Comparison of ENCODE assay signal across 11 cellular contexts in the genomic region with DNA sequence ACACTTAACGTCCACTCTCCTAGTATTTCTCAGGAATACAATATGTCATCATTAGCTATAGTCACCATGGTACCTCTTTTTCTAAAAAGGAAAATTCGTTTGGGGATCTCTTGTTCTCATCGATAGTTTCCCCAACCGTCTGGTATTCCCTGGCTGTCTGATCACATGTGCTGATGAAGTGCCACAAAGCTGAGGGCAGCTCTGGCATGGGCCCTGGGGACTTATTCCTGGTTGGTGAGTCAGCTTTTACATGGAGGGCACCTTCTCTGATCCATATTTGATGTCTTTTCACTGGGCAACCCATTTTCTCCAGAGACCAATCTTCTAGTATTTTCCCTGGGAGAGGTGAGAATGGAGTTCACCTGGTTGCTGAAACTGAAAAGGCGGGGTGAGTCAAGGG.
"Had no signal": no experiment of that assay in that cellular context is flagged by ENCODE, and none has a peak within 500 bp of the region (broad histone marks: within the 10 kb centered on the region; RNA-seq: fewer than 3 reads in every experiment).

No MANE protein-coding gene starts in this region.

- DNase-seq: GM23248, GOT3, H7, H9, HCEC 1CT, HFFc6 had no signal

- ATAC-seq: GM23338, HCT116 had no signal

- H3K9me3 ChIP-seq: HAP-1 had no signal

- H3K4me3 ChIP-seq: GM23248, GM23338, HAP-1 had no signal

- H3K9ac ChIP-seq: GM23248 had no signal

- H3K4me1 ChIP-seq: HAP-1 had no signal

- H3K27ac ChIP-seq: GM23248 had no signal

- FAIRE-seq: H1, H54 had no signal

- H2AFZ ChIP-seq: GM23248, GM23338 had no signal

- H3K4me2 ChIP-seq: GM23338 had no signal
